Comparison of ENCODE assay signal across 1 cellular context in genomic region chr13:99992912-99993311, GRCh38.
A peak's percentile ranks its signal among the peaks of the same experiment; 100 is the strongest.
TF ChIP-seq lines count a peak whose summit lies in the region.

No MANE protein-coding gene starts in this region.

TF ChIP-seq in HEK293, 187 proteins besides CTCF, POLR2A, EP300 and RAD21 (continued from another document):
- TF ChIP-seq, protein P1, sequence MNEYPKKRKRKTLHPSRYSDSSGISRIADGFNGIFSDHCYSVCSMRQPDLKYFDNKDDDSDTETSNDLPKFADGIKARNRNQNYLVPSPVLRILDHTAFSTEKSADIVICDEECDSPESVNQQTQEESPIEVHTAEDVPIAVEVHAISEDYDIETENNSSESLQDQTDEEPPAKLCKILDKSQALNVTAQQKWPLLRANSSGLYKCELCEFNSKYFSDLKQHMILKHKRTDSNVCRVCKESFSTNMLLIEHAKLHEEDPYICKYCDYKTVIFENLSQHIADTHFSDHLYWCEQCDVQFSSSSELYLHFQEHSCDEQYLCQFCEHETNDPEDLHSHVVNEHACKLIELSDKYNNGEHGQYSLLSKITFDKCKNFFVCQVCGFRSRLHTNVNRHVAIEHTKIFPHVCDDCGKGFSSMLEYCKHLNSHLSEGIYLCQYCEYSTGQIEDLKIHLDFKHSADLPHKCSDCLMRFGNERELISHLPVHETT (tag by site-specific recombination; IDR thresholded peaks at IDR 0.05): 0 out of 2 replicates have a peak, but pooled peaks have one; percentile 15
- TF ChIP-seq TSHZ1 (tag by site-specific recombination; IDR thresholded peaks at IDR 0.05; ENCODE audit: borderline replicate concordance) (peak; percentile 49; the same call in 1 of the 2 replicates), ZNF670 (tag by site-specific recombination; IDR thresholded peaks at IDR 0.05; ENCODE audit: low read depth) (no peak), ZNF600 (tag by site-specific recombination; IDR thresholded peaks at IDR 0.05) (peak; percentile 80), ZBTB8A (tag by site-specific recombination; IDR thresholded peaks at IDR 0.05) (peak; percentile 74), SP3 (tag by site-specific recombination; IDR thresholded peaks at IDR 0.05) (no peak), ZSCAN16 (tag by site-specific recombination; IDR thresholded peaks at IDR 0.05) (no peak), ZNF10 (tag by site-specific recombination; IDR thresholded peaks at IDR 0.05) (0 out of 2 replicates have a peak, but pooled peaks have one; percentile 15), ZNF660 (tag by site-specific recombination; IDR thresholded peaks at IDR 0.05) (peak; percentile 55; the same call in 1 of the 2 replicates), ZNF335 (tag by site-specific recombination; conservative IDR thresholded peaks at IDR 0.05) (0 out of 2 replicates have a peak, but pooled peaks have one; percentile 25), GLIS1 (tag by site-specific recombination; IDR thresholded peaks at IDR 0.05) (peak; percentile 42; the same call in 1 of the 2 replicates), ZNF391 (tag by site-specific recombination; IDR thresholded peaks at IDR 0.05; ENCODE audit: borderline replicate concordance, low read depth) (no peak), WT1 (tag by site-specific recombination; IDR thresholded peaks at IDR 0.05) (peak; percentile 72), ZNF843 (tag by site-specific recombination; IDR thresholded peaks at IDR 0.05) (peak; percentile 48; the same call in 1 of the 2 replicates), ZNF561 (tag by site-specific recombination; IDR thresholded peaks at IDR 0.05; ENCODE audit: borderline replicate concordance) (0 out of 2 replicates have a peak, but pooled peaks have one; percentile 33), SP7 (tag by site-specific recombination; IDR thresholded peaks at IDR 0.05) (peak; percentile 96), FEZF1 (tag by site-specific recombination; IDR thresholded peaks at IDR 0.05) (peak; percentile 94)
- TF ChIP-seq, protein P2, sequence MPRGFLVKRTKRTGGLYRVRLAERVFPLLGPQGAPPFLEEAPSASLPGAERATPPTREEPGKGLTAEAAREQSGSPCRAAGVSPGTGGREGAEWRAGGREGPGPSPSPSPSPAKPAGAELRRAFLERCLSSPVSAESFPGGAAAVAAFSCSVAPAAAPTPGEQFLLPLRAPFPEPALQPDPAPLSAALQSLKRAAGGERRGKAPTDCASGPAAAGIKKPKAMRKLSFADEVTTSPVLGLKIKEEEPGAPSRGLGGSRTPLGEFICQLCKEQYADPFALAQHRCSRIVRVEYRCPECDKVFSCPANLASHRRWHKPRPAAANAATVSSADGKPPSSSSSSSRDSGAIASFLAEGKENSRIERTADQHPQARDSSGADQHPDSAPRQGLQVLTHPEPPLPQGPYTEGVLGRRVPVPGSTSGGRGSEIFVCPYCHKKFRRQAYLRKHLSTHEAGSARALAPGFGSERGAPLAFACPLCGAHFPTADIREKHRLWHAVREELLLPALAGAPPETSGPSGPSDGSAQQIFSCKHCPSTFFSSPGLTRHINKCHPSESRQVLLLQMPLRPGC (tag by site-specific recombination; IDR thresholded peaks at IDR 0.05): peak; percentile 96
TF ChIP-seq in HEK293: peak in this region for 22.
